In the genomic region with DNA sequence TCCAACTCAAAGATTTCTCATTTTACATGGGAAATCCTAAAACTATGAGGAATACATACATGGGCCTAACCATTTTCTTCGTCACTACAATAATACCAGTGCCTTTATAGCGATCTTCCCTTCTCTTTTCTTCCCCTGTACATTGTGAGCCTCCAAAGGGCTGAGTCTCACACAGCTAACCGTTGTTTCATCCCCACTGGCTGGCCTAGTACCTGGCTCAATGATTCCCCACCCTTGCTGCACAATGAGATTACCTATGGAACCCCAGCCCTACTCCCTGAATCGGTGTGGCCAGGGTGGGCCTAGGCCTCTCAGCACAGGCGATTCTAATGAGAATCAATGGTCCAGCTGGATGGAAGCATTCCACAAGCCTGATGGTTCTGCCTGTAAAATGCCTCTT, we compare ENCODE assay signal across 1 cellular context.
TF ChIP-seq lines count a peak whose summit lies in the region.

No MANE protein-coding gene starts in this region.

TF ChIP-seq in GM23338, 12 proteins besides CTCF, POLR2A, EP300 and RAD21 (continued from another document):
- no peak for TF ChIP-seq EZH2 (IDR thresholded peaks at IDR 0.05; ENCODE audit: low read depth, unreplicated experiment)
- no peak for TF ChIP-seq EZH2phosphoT487 (IDR thresholded peaks at IDR 0.05; ENCODE audit: unreplicated experiment)
TF ChIP-seq in GM23338: peak in this region for 0.
